In genomic region chr17:30363715-30364202, GRCh38 we compare ENCODE assay signal across 8 cellular contexts. TPM values are rescaled to one million over a fixed set of nuclear protein-coding genes. Genes with fewer than 3 reads are reported as not detected.
A peak's percentile ranks its signal among the peaks of the same experiment; 100 is the strongest.
DNase-seq lines count a peak whose midpoint lies in the region; ATAC-seq and TF ChIP-seq lines count a peak whose summit lies in the region.

No MANE protein-coding gene starts in this region.

- peak overlapping the region in 2 of 4 donors; percentile 43 to 52 for H3K27ac ChIP-seq in esophagus squamous epithelium

- intact Hi-C loops in esophagus squamous epithelium (cut with DNase I) = no loop called here

- peaks cover 0 to 15% (median 5%) of the 10 kb centered on the region in 3 donors for H3K4me1 ChIP-seq in esophagus squamous epithelium

- H3K4me3 ChIP-seq in fibroblast of mammary gland (ENCODE audit: control insufficient read depth, low read depth, low read length) (no peak overlapping the region), esophagus squamous epithelium (no peak overlapping the region)

- TF ChIP-seq CTCF in fibroblast of mammary gland (conservative IDR thresholded peaks at IDR 0.05; ENCODE audit: control insufficient read depth, insufficient read depth, low read depth, low read length) (no peak), esophagus squamous epithelium (IDR thresholded peaks at IDR 0.05) (no peak)

- no peaks in the 10 kb centered on the region for H3K36me3 ChIP-seq in esophagus squamous epithelium

- DNase-seq in CD1c-positive myeloid dendritic cell (ENCODE audit: extremely low spot score) (peak; percentile 71), HK-2 (ENCODE audit: unreplicated experiment) (peak; percentile 88), fibroblast of mammary gland (ENCODE audit: low read depth) (peak; percentile 93), NCI-H446 (lab: John Stamatoyannopoulos, UW) (no peak), esophagus squamous epithelium (lab: John Stamatoyannopoulos, UW) (no peak)
- peak; percentile 89 for DNase-seq in activated CD4-positive, alpha-beta T cell treated with anti-CD3 and anti-CD28 coated beads for 48 hours
- peak; percentile 74 to 88 (median 77) for DNase-seq in stimulated activated CD4-positive, alpha-beta T cell treated with anti-CD3 and anti-CD28 coated beads, TNF-alpha, amount 100 ng/mL, for 48 hours (ENCODE audit: low read depth in 3 of 3)

- no peak for TF ChIP-seq POLR2A in esophagus squamous epithelium (IDR thresholded peaks at IDR 0.05)

- H3K9me3 ChIP-seq in esophagus squamous epithelium = peaks cover 0 to 15% (median 4%) of the 10 kb centered on the region in 3 donors

- ATAC-seq in GM21381 (IDR thresholded peaks at IDR 0.05; ENCODE audit: unreplicated experiment) = peak; percentile 86

- no peaks in the 10 kb centered on the region for H3K27me3 ChIP-seq in esophagus squamous epithelium

- WGBS in esophagus squamous epithelium, 2 donors = 0 to 6% methylated on average over 1 of the region's 1 CpG

RNA-seq across cellular contexts. Expression of gene CPD, which starts 15.0 kb away (rescaled TPM):
- 10 to 100 TPM; 36.9 to 63.6 (median 50.8) TPM for total RNA-seq in esophagus squamous epithelium

RNA-seq across cellular contexts. Expression of gene TMIGD1, which starts 29.9 kb away (rescaled TPM):
- total RNA-seq in esophagus squamous epithelium = not detected

Comparison
In these comparisons a context has a peak if more than half of its experiments do, and no peak if none do; other contexts are left out.
1. DNase-seq: peak in CD1c-positive myeloid dendritic cell (single experiment), HK-2 (single experiment), activated CD4-positive, alpha-beta T cell treated with anti-CD3 and anti-CD28 coated beads for 48 hours (single experiment), fibroblast of mammary gland (single experiment) and stimulated activated CD4-positive, alpha-beta T cell treated with anti-CD3 and anti-CD28 coated beads, TNF-alpha, amount 100 ng/mL, for 48 hours (3 of 3); none in NCI-H446 (0 of 2) and esophagus squamous epithelium (single experiment).